ENCODE assay signal across 10 cellular contexts in the genomic region with DNA sequence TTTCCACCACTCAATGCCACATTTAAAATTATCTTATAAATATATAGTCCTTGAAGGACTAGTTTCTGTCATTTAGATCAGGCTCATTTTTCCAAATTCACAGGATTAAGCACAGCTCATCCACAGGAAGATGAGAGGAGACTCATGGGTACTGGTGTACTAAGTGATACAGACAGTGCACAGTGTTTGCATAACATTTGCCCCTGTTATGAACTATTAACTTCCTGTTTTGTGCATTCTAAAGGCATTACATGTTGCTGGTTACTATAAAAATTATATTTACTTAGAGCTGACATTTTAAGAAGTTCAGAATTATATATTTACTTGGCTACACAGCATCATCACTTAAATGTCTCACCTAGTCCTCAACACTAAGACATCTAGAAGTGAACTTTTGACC.
"Had no signal": no experiment of that assay in that cellular context is flagged by ENCODE, and none has a peak within 500 bp of the region (broad histone marks: within the 10 kb centered on the region; RNA-seq: fewer than 3 reads in every experiment).

No MANE protein-coding gene starts in this region.

- FAIRE-seq: HTR-8/SVneo, K562 had no signal

- H3K4me1 ChIP-seq: HAP-1 had no signal

- ATAC-seq: HCT116, K562 had no signal

- H3K27ac ChIP-seq: GM23248 had no signal

- H3K9ac ChIP-seq: GM23248 had no signal

- H3K4me3 ChIP-seq: GM23248, HAP-1, K562 had no signal

- H3K36me3 ChIP-seq: HAP-1 had no signal

- DNase-seq: GM23248, GOT3, H7, HFFc6, IMR-90, KG1 had no signal

- H2AFZ ChIP-seq: GM23248 had no signal

- H3K9me3 ChIP-seq: HAP-1 had no signal
